In the genomic region with DNA sequence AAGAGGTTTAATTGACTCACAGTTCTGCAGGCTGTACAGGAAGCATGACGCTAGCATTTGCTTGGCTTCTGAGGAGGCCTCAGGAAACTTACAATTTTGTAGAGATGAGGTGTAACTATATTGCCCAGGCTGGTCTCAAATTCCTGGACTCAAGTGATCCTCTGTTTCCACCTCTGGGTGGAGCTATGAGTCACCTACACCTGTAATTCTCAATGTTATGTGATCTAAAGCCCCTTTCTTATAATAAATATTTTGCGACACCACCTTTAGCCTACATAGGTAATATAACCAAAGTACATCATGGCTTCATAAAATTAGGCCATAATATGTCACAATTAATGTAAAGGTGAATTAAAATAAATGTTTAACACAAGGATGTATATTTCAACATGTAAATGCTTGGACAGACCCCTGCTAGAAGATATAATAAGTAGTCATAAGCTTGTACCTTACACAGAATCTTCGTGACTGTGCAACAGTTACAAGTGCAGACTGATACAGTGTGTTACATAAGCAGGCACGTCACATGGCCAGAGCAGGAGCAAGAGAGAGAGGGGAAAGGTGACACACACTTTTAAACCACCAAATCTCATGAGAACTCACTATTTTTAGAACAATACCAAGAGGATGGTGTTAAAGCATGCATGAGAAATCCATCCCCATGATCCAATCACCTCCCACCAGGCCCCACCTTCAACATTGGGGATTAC, we compare ENCODE assay signal across 18 cellular contexts. TPM values are rescaled to one million over a fixed set of nuclear protein-coding genes. Genes with fewer than 3 reads are reported as not detected.
"Had no signal": no experiment of that assay in that cellular context is flagged by ENCODE, and none has a peak within 500 bp of the region (broad histone marks: within the 10 kb centered on the region; RNA-seq: fewer than 3 reads in every experiment).

No MANE protein-coding gene starts in this region.

- DNase-seq: activated B cell treated with CpG ODN at 0.5 μM for 24 hours; activated CD4-positive, alpha-beta T cell treated with anti-CD3 and anti-CD28 coated beads, Interleukin-2, amount 10 ng/mL, durations not matched to agents 24 days and 14 days; activated naive CD8-positive, alpha-beta T cell treated with anti-CD3 and anti-CD28 coated beads for 36 hours; amygdala; cortex of kidney; effector CD4-positive, alpha-beta T cell; heart right ventricle; naive thymus-derived CD4-positive, alpha-beta T cell; pancreas; stimulated activated CD4-positive, alpha-beta T cell treated with anti-CD3 and anti-CD28 coated beads, Interleukin-15, amount 100 ng/mL, for 24 hours; stimulated activated CD4-positive, alpha-beta T cell treated with anti-CD3 and anti-CD28 coated beads, Interleukin-4, amount 100 ng/mL, for 24 hours; stimulated activated naive CD4-positive, alpha-beta T cell had no signal

- FAIRE-seq: frontal cortex, pancreas, TTC549 had no signal

- H3K27me3 ChIP-seq: heart right ventricle, pancreas had no signal

- H3K36me3 ChIP-seq: heart right ventricle, pancreas had no signal

- H3K4me3 ChIP-seq: heart right ventricle, pancreas had no signal

- ATAC-seq: naive thymus-derived CD4-positive, alpha-beta T cell; pancreas had no signal

- H3K27ac ChIP-seq: heart right ventricle, pancreas had no signal

- H3K4me1 ChIP-seq: pancreas had no signal

- H3K9me3 ChIP-seq: heart right ventricle, pancreas had no signal

RNA-seq across cellular contexts. Expression of a gene that starts 29.8 kb away (rescaled TPM):
- total RNA-seq: activated B cell treated with CpG ODN at 0.5 μM for 24 hours; activated CD4-positive, alpha-beta T cell treated with anti-CD3 and anti-CD28 coated beads, Interleukin-2, amount 10 ng/mL, durations not matched to agents 24 days and 14 days; activated naive CD8-positive, alpha-beta T cell treated with anti-CD3 and anti-CD28 coated beads for 36 hours; frontal cortex; heart right ventricle; lung microvascular endothelial cell; naive thymus-derived CD4-positive, alpha-beta T cell; renal cortical epithelial cell; skeletal muscle tissue; subcutaneous adipose tissue had no signal
- polyA plus RNA-seq: heart right ventricle; naive thymus-derived CD4-positive, alpha-beta T cell had no signal
